8 cellular contexts compared by ENCODE assay signal in the genomic region with DNA sequence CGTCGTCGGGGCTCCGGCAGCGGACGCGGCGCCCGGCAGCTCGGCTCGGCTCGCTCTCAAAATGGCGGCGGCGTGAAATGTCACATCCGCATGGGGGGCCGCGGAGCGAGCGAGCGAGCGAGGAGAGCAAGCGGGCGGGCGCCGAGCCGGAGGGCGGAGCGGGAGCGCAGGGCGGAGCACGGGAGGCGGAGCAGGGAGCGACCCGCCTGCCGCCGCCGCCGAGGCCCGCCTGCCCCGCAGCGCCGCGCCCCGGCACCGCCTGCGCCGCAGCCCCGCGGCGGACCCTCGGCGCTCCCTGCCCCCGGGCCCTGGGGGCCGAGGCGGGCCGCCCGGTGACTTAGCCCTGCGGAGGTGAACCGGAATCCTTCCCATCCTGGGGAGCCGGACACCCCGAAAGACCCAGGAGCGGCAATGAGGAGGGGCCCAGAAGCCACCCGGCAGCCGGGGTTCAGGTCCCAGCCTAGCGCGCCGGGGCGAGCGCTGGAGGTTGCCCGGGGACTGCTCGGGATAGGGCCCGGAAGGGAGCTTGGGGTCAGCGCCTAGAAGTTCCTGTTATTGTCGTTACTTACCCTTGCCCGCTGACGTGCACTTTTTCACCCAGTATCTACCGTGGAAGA. TPM values are rescaled to one million over a fixed set of nuclear protein-coding genes. Genes with fewer than 3 reads are reported as not detected.
DNase-seq lines count a peak whose midpoint lies in the region; ATAC-seq and TF ChIP-seq lines count a peak whose summit lies in the region.

TSS of gene USP7 (minus strand) at position 82 of the 617 bp plus-strand sequence. CDS start 621 bp downstream, outside the sequence.

- peak within 1 kb of the TSS; percentile 55 for H3K4me3 ChIP-seq in lower leg skin (ENCODE audit: low read depth, poor library complexity, severe bottlenecking)

- no peak for TF ChIP-seq CTCF in lower leg skin (IDR thresholded peaks at IDR 0.05)

- TF ChIP-seq POLR2A in lower leg skin (IDR thresholded peaks at IDR 0.05) = no peak

- WGBS in lower leg skin, 2 donors = 0 to 3% methylated on average over 19 to 39 of the region's 78 CpGs

- intact Hi-C loops in lower leg skin (cut with DNase I; ENCODE audit: low total_unique reads) = no loop called here

- DNase-seq in C1 segment of cervical spinal cord (lab: John Stamatoyannopoulos, UW) = peak; percentile 35 to 86 (median 67)
- peak; percentile 42 to 94 for DNase-seq in NCI-H526 (lab: John Stamatoyannopoulos, UW)
- DNase-seq in activated CD4-positive, alpha-beta T cell treated with anti-CD3 and anti-CD28 coated beads, Interleukin-2, amount 50 U/mL, for 4 hours = peak; percentile 89 to 90
- peak; percentile 75 to 91 for DNase-seq in dermis microvascular lymphatic vessel endothelial cell (ENCODE audit: low read depth in 2 of 2)
- peak; percentile 86 to 98 for DNase-seq in lower leg skin (ENCODE audit: low spot score in 2 of 2)
- DNase-seq in stimulated activated CD4-positive, alpha-beta T cell treated with anti-CD3 and anti-CD28 coated beads, Interleukin-4, amount 100 ng/mL, for 48 hours (ENCODE audit: low read depth in 2 of 2) = peak; percentile 85 to 87

- peak; percentile 77 for ATAC-seq in GM19351 (IDR thresholded peaks at IDR 0.05; ENCODE audit: unreplicated experiment)
- peak; percentile 82 for ATAC-seq in HG03520 (IDR thresholded peaks at IDR 0.05; ENCODE audit: unreplicated experiment)

RNA-seq across cellular contexts. Expression of gene USP7, which starts in this region (rescaled TPM):
- 42.0 and 52.1 TPM in 2 replicates for total RNA-seq in dermis microvascular lymphatic vessel endothelial cell
- 100 to 1,000 TPM in 1 of 4 donors, 10 to 100 TPM in 3; 80.3 to 105 (median 91.8) TPM for total RNA-seq in lower leg skin

Comparison
In these comparisons a context has a peak if more than half of its experiments do, and no peak if none do; other contexts are left out.
1. Peak in every context shown above with its lines: DNase-seq, ATAC-seq and H3K4me3 ChIP-seq.